ENCODE assay signal across 8 cellular contexts in genomic region chr21:32921632-32922230, GRCh38.
A peak's percentile ranks its signal among the peaks of the same experiment; 100 is the strongest.
DNase-seq lines count a peak whose midpoint lies in the region; ATAC-seq and TF ChIP-seq lines count a peak whose summit lies in the region.

No MANE protein-coding gene starts in this region.

- no peak overlapping the region for H3K4me3 Mint-ChIP-seq in T-helper 2 cell treated with Interferon-gamma antibody and Interleukin-4, amounts not matched to agents 5 μg/mL and 100 μg/mL, for 36 hours
- no peak overlapping the region for H3K4me3 Mint-ChIP-seq in T-helper 17 cell
- no peak overlapping the region for H3K4me3 Mint-ChIP-seq in effector memory CD8-positive, alpha-beta T cell

- H3K27ac ChIP-seq in mesenchymal stem cell (ENCODE audit: low read length, poor library complexity, severe bottlenecking) = no peak overlapping the region

- no peaks in the 10 kb centered on the region for H3K4me1 Mint-ChIP-seq in T-helper 2 cell treated with Interferon-gamma antibody and Interleukin-4, amounts not matched to agents 5 μg/mL and 100 μg/mL, for 36 hours (ENCODE audit: low read depth)
- H3K4me1 Mint-ChIP-seq in T-helper 17 cell = no peaks in the 10 kb centered on the region
- peaks cover 9 to 12% of the 10 kb centered on the region in 2 donors for H3K4me1 Mint-ChIP-seq in effector memory CD8-positive, alpha-beta T cell (ENCODE audit: low read depth in 2 of 2)

- no peak overlapping the region for H2BK15ac ChIP-seq in mesenchymal stem cell (ENCODE audit: low read depth, poor library complexity, severe bottlenecking)

- H2AK5ac ChIP-seq in mesenchymal stem cell (ENCODE audit: low read length, severe bottlenecking) = no peak overlapping the region

- H3K27me3 Mint-ChIP-seq in T-helper 2 cell treated with Interferon-gamma antibody and Interleukin-4, amounts not matched to agents 5 μg/mL and 100 μg/mL, for 36 hours (ENCODE audit: low read depth) = peaks cover 16% of the 10 kb centered on the region
- no peaks in the 10 kb centered on the region for H3K27me3 Mint-ChIP-seq in T-helper 17 cell
- no peaks in the 10 kb centered on the region for H3K27me3 Mint-ChIP-seq in effector memory CD8-positive, alpha-beta T cell

- peaks cover 0 to 8% of the 10 kb centered on the region in 2 experiments for H3K27me3 ChIP-seq in mesenchymal stem cell (ENCODE audit: control insufficient read depth in 1 of 2, insufficient read depth in 1 of 2, low read length in 2 of 2)

- no peak overlapping the region for H3K18ac ChIP-seq in mesenchymal stem cell (ENCODE audit: low read depth in 1 of 2, low read length in 2 of 2)

- DNase-seq in T-helper 2 cell = peak in 3 of 5 experiments; percentile 10 to 25 (median 22)
- no peak for DNase-seq in T-helper 2 cell treated with Interferon-gamma antibody and Interleukin-4, amounts not matched to agents 5 μg/mL and 100 μg/mL, for 36 hours (ENCODE audit: low spot score)
- peak in 2 of 3 donors; percentile 26 to 27 for DNase-seq in T-helper 17 cell
- DNase-seq in effector memory CD8-positive, alpha-beta T cell = peak; percentile 35 to 48 (median 46)
- no peak for DNase-seq in retinal pigment epithelial cell (ENCODE audit: low read depth)
- DNase-seq in C1 segment of cervical spinal cord (lab: John Stamatoyannopoulos, UW) = no peak
- DNase-seq in mesenchymal stem cell = no peak

- H3K79me1 ChIP-seq in mesenchymal stem cell (replicated peaks; ENCODE audit: low read length, poor library complexity, severe bottlenecking) = no peaks in the 10 kb centered on the region

- no peak overlapping the region for H4K91ac ChIP-seq in mesenchymal stem cell (ENCODE audit: low read length)

- H3K4me3 ChIP-seq in retinal pigment epithelial cell (ENCODE audit: low read length) (no peak overlapping the region), mesenchymal stem cell (ENCODE audit: insufficient read depth in 1 of 2, low read depth in 1 of 2, low read length in 2 of 2) (no peak overlapping the region)

- H2BK5ac ChIP-seq in mesenchymal stem cell (ENCODE audit: low read depth, low read length, poor library complexity, severe bottlenecking) = no peak overlapping the region

- no peak overlapping the region for H3K14ac ChIP-seq in mesenchymal stem cell (ENCODE audit: low read length in 2 of 2)

- H3K9me3 ChIP-seq in T-helper 17 cell (ENCODE audit: control insufficient read depth, low read length, poor library complexity, severe bottlenecking) (no peaks in the 10 kb centered on the region), mesenchymal stem cell (ENCODE audit: control insufficient read depth, low read length) (peaks cover 41% of the 10 kb centered on the region)

- no peak overlapping the region for H3K4me2 ChIP-seq in mesenchymal stem cell (ENCODE audit: low read length, poor library complexity, severe bottlenecking)

- H3K9ac ChIP-seq in mesenchymal stem cell (ENCODE audit: low read length) = no peak overlapping the region

- H3K27ac Mint-ChIP-seq in T-helper 2 cell treated with Interferon-gamma antibody and Interleukin-4, amounts not matched to agents 5 μg/mL and 100 μg/mL, for 36 hours = no peak overlapping the region
- H3K27ac Mint-ChIP-seq in T-helper 17 cell = no peak overlapping the region
- no peak overlapping the region for H3K27ac Mint-ChIP-seq in effector memory CD8-positive, alpha-beta T cell

- TF ChIP-seq CTCF in retinal pigment epithelial cell (conservative IDR thresholded peaks at IDR 0.05; ENCODE audit: low read depth, low read length) = peak; percentile 51

- no peak overlapping the region for H3K23ac ChIP-seq in mesenchymal stem cell (ENCODE audit: low read length in 2 of 2)

- no peak overlapping the region for H3K4ac ChIP-seq in mesenchymal stem cell (ENCODE audit: low read depth in 1 of 2, low read length in 2 of 2)

- 34% methylated on average over 5 of the region's 7 CpGs for WGBS in mesenchymal stem cell

- peaks cover 28% of the 10 kb centered on the region for H3K9me3 Mint-ChIP-seq in T-helper 2 cell treated with Interferon-gamma antibody and Interleukin-4, amounts not matched to agents 5 μg/mL and 100 μg/mL, for 36 hours
- H3K9me3 Mint-ChIP-seq in effector memory CD8-positive, alpha-beta T cell = peaks cover 0 to 3% of the 10 kb centered on the region in 2 donors

- no peaks in the 10 kb centered on the region for H3K4me1 ChIP-seq in mesenchymal stem cell (ENCODE audit: control insufficient read depth, insufficient read depth, low read depth, low read length)

- H4K8ac ChIP-seq in mesenchymal stem cell (ENCODE audit: low read length) = no peak overlapping the region

- H2BK120ac ChIP-seq in mesenchymal stem cell (ENCODE audit: low read depth, low read length) = no peak overlapping the region

- H3K36me3 ChIP-seq in mesenchymal stem cell (ENCODE audit: control insufficient read depth in 1 of 2, insufficient read depth in 2 of 2, low read depth in 1 of 2, low read length in 2 of 2) = no peaks in the 10 kb centered on the region

- H3K36me3 Mint-ChIP-seq in T-helper 2 cell treated with Interferon-gamma antibody and Interleukin-4, amounts not matched to agents 5 μg/mL and 100 μg/mL, for 36 hours (ENCODE audit: low read depth) = peaks cover 15% of the 10 kb centered on the region
- H3K36me3 Mint-ChIP-seq in T-helper 17 cell (ENCODE audit: low read depth) = no peaks in the 10 kb centered on the region
- no peaks in the 10 kb centered on the region for H3K36me3 Mint-ChIP-seq in effector memory CD8-positive, alpha-beta T cell (ENCODE audit: insufficient read depth)

- no peak overlapping the region for H2BK12ac ChIP-seq in mesenchymal stem cell (ENCODE audit: low read length in 2 of 2)

- peak; percentile 50 for ATAC-seq in T-helper 17 cell
- ATAC-seq in effector memory CD8-positive, alpha-beta T cell (replicated peaks) = no peak
- ATAC-seq in GM19035 (IDR thresholded peaks at IDR 0.05; ENCODE audit: unreplicated experiment) = no peak

- no peak overlapping the region for H2AFZ ChIP-seq in mesenchymal stem cell (ENCODE audit: low read depth, low read length)

Comparison
In these comparisons a context has a peak if more than half of its experiments do, and no peak if none do; other contexts are left out.
1. DNase-seq: peak in T-helper 2 cell (3 of 5), T-helper 17 cell (2 of 3) and effector memory CD8-positive, alpha-beta T cell (3 of 3); none in T-helper 2 cell treated with Interferon-gamma antibody and Interleukin-4, amounts not matched to agents 5 μg/mL and 100 μg/mL, for 36 hours (single experiment), retinal pigment epithelial cell (single experiment), C1 segment of cervical spinal cord (0 of 14) and mesenchymal stem cell (single experiment).